In the genomic region with DNA sequence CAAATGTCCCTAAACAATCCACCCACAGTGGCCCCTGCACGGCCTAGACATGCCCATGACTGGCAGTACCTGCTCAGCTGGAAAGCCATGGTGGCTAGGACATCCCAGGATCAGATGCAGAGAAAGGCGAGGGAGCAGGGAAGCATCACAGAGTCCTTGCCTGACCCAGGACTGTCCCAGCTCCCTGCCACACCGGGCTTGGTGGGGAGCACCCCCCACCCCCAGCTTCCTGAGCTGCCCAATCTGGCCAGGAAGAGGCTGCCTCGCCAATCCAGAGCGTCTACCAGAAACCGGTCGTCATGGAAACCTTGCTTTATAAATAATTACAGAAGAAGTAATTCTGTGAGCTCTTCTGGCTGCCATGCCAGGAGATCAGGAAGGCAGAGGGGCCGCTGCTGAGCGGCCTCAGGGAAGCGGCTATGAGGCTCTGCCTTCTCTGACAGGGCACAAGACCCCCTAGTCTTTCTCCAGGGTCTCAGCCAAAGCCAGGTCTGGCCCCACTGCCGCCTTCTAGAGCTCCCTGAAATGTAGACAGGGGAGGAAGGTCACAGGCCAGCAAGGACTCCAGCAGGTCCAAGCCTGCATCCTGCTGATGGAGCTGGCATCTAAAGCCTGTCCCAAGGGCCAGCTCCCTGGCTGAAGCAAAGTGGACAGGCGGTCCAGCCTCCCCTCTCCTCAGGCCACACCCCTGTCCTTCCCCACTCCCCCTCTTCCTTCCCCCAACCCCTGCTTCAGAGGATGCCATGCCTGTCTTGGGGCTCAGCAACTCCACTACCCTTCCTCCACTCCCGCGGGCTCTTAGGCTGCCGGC, we compare ENCODE assay signal across 8 cellular contexts. TPM values are rescaled to one million over a fixed set of nuclear protein-coding genes. Genes with fewer than 3 reads are reported as not detected.
DNase-seq lines count a peak whose midpoint lies in the region; ATAC-seq and TF ChIP-seq lines count a peak whose summit lies in the region.

No MANE protein-coding gene starts in this region.

- H3K9ac ChIP-seq in HUES6 (ENCODE audit: low read length) = peak overlapping the region; percentile 23

- no peak for TF ChIP-seq CTCF in fibroblast of villous mesenchyme (IDR thresholded peaks at IDR 0.05; ENCODE audit: insufficient read depth, low read depth, low read length)
- no peak for TF ChIP-seq CTCF in retinal pigment epithelial cell (conservative IDR thresholded peaks at IDR 0.05; ENCODE audit: low read depth, low read length)

- no peak overlapping the region for H3K4me3 ChIP-seq in HUES6 (ENCODE audit: low read depth, low read length)
- peak overlapping the region; percentile 30 for H3K4me3 ChIP-seq in fibroblast of villous mesenchyme (ENCODE audit: low read depth, low read length)
- no peak overlapping the region for H3K4me3 ChIP-seq in retinal pigment epithelial cell (ENCODE audit: low read length)

- peak; percentile 35 for ATAC-seq in GM18498 (IDR thresholded peaks at IDR 0.05; ENCODE audit: unreplicated experiment)
- ATAC-seq in GM21786 (IDR thresholded peaks at IDR 0.05; ENCODE audit: unreplicated experiment) = no peak
- ATAC-seq in HG03025 (IDR thresholded peaks at IDR 0.05; ENCODE audit: low FRiP score, unreplicated experiment) = no peak

- peaks cover 48% of the 10 kb centered on the region for H3K4me1 ChIP-seq in HUES6 (ENCODE audit: control insufficient read depth, insufficient read depth, low read length)

- H3K9me3 ChIP-seq in HUES6 (ENCODE audit: control insufficient read depth, insufficient read depth, low read depth, low read length) = no peaks in the 10 kb centered on the region

- no peaks in the 10 kb centered on the region for H3K36me3 ChIP-seq in HUES6 (ENCODE audit: control insufficient read depth, insufficient read depth, low read length)

- H3K27ac ChIP-seq in HUES6 (ENCODE audit: low read depth, low read length) = peak overlapping the region; percentile 28

- no peaks in the 10 kb centered on the region for H3K27me3 ChIP-seq in HUES6 (ENCODE audit: control insufficient read depth, insufficient read depth, low read length)

- DNase-seq in activated T-helper 1 cell treated with Interleukin-2 at 50 U/mL for 16 hours (ENCODE audit: low read depth) = peak; percentile 30
- peak; percentile 81 for DNase-seq in fibroblast of villous mesenchyme (ENCODE audit: low read depth)
- peak; percentile 22 for DNase-seq in retinal pigment epithelial cell (ENCODE audit: low read depth)
- no peak for DNase-seq in DMS79 treated with DMSO at 0.1 percent for 48 hours (lab: John Stamatoyannopoulos, UW)

RNA-seq across cellular contexts. Expression of a gene that starts 34.6 kb away (rescaled TPM):
- 16.1 and 17.3 TPM in 2 replicates for total RNA-seq in fibroblast of villous mesenchyme
